1 cellular context compared by ENCODE assay signal in genomic region chr2:207633686-207634085, GRCh38.
TF ChIP-seq lines count a peak whose summit lies in the region.

No MANE protein-coding gene starts in this region.

TF ChIP-seq in HepG2, 621 proteins besides CTCF, POLR2A, EP300 and RAD21 (continued from another document):
- no peak for TF ChIP-seq ZBTB37 (CRISPR knock-in tag; IDR thresholded peaks at IDR 0.05)
